22 cellular contexts compared by ENCODE assay signal in the genomic region with DNA sequence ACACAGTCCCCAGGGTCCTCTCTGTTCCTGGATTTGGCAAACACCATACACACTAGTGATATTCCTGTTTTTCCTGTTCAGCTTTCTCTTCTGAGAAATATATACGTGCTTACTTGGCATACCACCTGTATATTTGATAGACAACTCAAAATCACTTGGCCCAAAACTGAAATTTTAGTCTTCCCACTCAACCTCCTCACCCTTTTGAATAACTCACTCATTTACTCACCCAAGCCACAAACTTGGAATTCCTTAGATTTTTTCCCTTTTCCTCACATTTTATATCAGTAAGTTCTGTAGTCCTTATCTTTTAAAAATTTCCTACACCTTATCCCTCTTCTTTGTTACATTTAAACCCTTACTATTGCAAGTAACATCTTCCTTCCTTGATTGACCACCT.
"Had no signal": no experiment of that assay in that cellular context is flagged by ENCODE, and none has a peak within 500 bp of the region (broad histone marks: within the 10 kb centered on the region; RNA-seq: fewer than 3 reads in every experiment).

No MANE protein-coding gene starts in this region.

- ATAC-seq: activated T-cell treated with anti-CD3 and anti-CD28 coated beads, Interleukin-2, amount 50 U/mL, for 4 hours; foreskin keratinocyte; left colon; sciatic nerve had no signal

- H3K36me3 ChIP-seq: uterus had no signal

- H3K36me3 Mint-ChIP-seq: activated naive CD8-positive, alpha-beta T cell treated with anti-CD3 and anti-CD28 coated beads, Interleukin-2, amount 10 ng/mL, durations not matched to agents 7 days and 5 days had no signal

- H3K4me3 ChIP-seq: testis, uterus had no signal

- DNase-seq: activated CD4-positive, alpha-beta T cell treated with anti-CD3 and anti-CD28 coated beads for 4 hours; activated CD4-positive, alpha-beta T cell treated with anti-CD3 and anti-CD28 coated beads, Interleukin-2, amount 50 U/mL, for 48 hours; activated CD4-positive, CD25-positive, alpha-beta regulatory T cell; activated CD8-positive, alpha-beta memory T cell treated with anti-CD3 and anti-CD28 coated beads, Interleukin-2, amount 50 U/mL, for 48 hours; activated naive CD4-positive, alpha-beta T cell; activated naive CD8-positive, alpha-beta T cell treated with anti-CD3 and anti-CD28 coated beads, Interleukin-2, amount 10 ng/mL, durations not matched to agents 7 days and 5 days; activated T-cell treated with anti-CD3 and anti-CD28 coated beads, Interleukin-2, amount 50 U/mL, for 4 hours; amniotic stem cell; cerebellar nuclear complex; foreskin keratinocyte; left colon; mesenchymal stem cell; small intestine; stimulated activated CD4-positive, alpha-beta T cell treated with anti-CD3 and anti-CD28 coated beads, Interleukin-15, amount 100 ng/mL, for 24 hours; stimulated activated CD8-positive, alpha-beta memory T cell treated with anti-CD3 and anti-CD28 coated beads, Interleukin-4, amount 100 ng/mL, for 48 hours; stimulated activated naive CD4-positive, alpha-beta T cell; testis; trophoblast cell; uterus had no signal

- H3K27me3 ChIP-seq: foreskin keratinocyte, testis, uterus had no signal

- H3K4me3 Mint-ChIP-seq: activated naive CD8-positive, alpha-beta T cell treated with anti-CD3 and anti-CD28 coated beads, Interleukin-2, amount 10 ng/mL, durations not matched to agents 7 days and 5 days; activated T-cell treated with anti-CD3 and anti-CD28 coated beads, Interleukin-2, amount 50 U/mL, for 4 hours; nephron had no signal

- H3K9me3 Mint-ChIP-seq: activated naive CD8-positive, alpha-beta T cell treated with anti-CD3 and anti-CD28 coated beads, Interleukin-2, amount 10 ng/mL, durations not matched to agents 7 days and 5 days; activated T-cell treated with anti-CD3 and anti-CD28 coated beads, Interleukin-2, amount 50 U/mL, for 4 hours; activated T-helper 2 cell treated with anti-CD3 and anti-CD28 coated beads, Interferon-gamma antibody, Interleukin-2, Interleukin-4, amounts not matched to agents 10 μg/mL and 5 μg/mL and 100 μg/mL, durations not matched to agents 14 hours and 24 hours and 36 hours; nephron had no signal

- H3K9me3 ChIP-seq: testis, uterus had no signal

- H3K27ac Mint-ChIP-seq: activated naive CD8-positive, alpha-beta T cell treated with anti-CD3 and anti-CD28 coated beads, Interleukin-2, amount 10 ng/mL, durations not matched to agents 7 days and 5 days; activated T-helper 2 cell treated with anti-CD3 and anti-CD28 coated beads, Interferon-gamma antibody, Interleukin-2, Interleukin-4, amounts not matched to agents 10 μg/mL and 5 μg/mL and 100 μg/mL, durations not matched to agents 14 hours and 24 hours and 36 hours; nephron had no signal

- H3K27me3 Mint-ChIP-seq: activated naive CD8-positive, alpha-beta T cell treated with anti-CD3 and anti-CD28 coated beads, Interleukin-2, amount 10 ng/mL, durations not matched to agents 7 days and 5 days had no signal

- H3K27ac ChIP-seq: foreskin keratinocyte, testis, uterus had no signal

- H3K4me1 Mint-ChIP-seq: activated naive CD8-positive, alpha-beta T cell treated with anti-CD3 and anti-CD28 coated beads, Interleukin-2, amount 10 ng/mL, durations not matched to agents 7 days and 5 days; nephron had no signal
